ENCODE assay signal across 1 cellular context in the genomic region with DNA sequence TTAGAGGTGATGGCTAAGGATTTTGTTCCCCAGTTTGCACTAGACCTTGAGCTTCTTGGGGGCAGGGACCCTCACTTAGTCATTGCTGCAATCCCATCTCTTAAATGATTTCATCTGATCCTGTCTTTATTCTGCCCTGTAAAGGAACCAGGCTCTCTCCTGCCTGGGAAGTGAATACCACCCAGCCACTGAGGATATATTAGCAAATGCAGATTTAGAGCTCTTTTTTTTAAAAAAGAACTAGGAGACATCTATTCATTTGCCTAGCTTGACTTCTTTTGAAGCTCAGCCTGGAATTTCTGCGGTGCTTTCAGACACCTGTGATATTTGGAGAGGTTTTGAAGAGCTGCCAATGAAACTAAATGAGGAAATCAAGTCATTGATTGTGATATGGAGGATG.
TF ChIP-seq lines count a peak whose summit lies in the region.

No MANE protein-coding gene starts in this region.

TF ChIP-seq in GM23338, 12 proteins besides CTCF, POLR2A, EP300 and RAD21:
- TF ChIP-seq, protein P1, sequence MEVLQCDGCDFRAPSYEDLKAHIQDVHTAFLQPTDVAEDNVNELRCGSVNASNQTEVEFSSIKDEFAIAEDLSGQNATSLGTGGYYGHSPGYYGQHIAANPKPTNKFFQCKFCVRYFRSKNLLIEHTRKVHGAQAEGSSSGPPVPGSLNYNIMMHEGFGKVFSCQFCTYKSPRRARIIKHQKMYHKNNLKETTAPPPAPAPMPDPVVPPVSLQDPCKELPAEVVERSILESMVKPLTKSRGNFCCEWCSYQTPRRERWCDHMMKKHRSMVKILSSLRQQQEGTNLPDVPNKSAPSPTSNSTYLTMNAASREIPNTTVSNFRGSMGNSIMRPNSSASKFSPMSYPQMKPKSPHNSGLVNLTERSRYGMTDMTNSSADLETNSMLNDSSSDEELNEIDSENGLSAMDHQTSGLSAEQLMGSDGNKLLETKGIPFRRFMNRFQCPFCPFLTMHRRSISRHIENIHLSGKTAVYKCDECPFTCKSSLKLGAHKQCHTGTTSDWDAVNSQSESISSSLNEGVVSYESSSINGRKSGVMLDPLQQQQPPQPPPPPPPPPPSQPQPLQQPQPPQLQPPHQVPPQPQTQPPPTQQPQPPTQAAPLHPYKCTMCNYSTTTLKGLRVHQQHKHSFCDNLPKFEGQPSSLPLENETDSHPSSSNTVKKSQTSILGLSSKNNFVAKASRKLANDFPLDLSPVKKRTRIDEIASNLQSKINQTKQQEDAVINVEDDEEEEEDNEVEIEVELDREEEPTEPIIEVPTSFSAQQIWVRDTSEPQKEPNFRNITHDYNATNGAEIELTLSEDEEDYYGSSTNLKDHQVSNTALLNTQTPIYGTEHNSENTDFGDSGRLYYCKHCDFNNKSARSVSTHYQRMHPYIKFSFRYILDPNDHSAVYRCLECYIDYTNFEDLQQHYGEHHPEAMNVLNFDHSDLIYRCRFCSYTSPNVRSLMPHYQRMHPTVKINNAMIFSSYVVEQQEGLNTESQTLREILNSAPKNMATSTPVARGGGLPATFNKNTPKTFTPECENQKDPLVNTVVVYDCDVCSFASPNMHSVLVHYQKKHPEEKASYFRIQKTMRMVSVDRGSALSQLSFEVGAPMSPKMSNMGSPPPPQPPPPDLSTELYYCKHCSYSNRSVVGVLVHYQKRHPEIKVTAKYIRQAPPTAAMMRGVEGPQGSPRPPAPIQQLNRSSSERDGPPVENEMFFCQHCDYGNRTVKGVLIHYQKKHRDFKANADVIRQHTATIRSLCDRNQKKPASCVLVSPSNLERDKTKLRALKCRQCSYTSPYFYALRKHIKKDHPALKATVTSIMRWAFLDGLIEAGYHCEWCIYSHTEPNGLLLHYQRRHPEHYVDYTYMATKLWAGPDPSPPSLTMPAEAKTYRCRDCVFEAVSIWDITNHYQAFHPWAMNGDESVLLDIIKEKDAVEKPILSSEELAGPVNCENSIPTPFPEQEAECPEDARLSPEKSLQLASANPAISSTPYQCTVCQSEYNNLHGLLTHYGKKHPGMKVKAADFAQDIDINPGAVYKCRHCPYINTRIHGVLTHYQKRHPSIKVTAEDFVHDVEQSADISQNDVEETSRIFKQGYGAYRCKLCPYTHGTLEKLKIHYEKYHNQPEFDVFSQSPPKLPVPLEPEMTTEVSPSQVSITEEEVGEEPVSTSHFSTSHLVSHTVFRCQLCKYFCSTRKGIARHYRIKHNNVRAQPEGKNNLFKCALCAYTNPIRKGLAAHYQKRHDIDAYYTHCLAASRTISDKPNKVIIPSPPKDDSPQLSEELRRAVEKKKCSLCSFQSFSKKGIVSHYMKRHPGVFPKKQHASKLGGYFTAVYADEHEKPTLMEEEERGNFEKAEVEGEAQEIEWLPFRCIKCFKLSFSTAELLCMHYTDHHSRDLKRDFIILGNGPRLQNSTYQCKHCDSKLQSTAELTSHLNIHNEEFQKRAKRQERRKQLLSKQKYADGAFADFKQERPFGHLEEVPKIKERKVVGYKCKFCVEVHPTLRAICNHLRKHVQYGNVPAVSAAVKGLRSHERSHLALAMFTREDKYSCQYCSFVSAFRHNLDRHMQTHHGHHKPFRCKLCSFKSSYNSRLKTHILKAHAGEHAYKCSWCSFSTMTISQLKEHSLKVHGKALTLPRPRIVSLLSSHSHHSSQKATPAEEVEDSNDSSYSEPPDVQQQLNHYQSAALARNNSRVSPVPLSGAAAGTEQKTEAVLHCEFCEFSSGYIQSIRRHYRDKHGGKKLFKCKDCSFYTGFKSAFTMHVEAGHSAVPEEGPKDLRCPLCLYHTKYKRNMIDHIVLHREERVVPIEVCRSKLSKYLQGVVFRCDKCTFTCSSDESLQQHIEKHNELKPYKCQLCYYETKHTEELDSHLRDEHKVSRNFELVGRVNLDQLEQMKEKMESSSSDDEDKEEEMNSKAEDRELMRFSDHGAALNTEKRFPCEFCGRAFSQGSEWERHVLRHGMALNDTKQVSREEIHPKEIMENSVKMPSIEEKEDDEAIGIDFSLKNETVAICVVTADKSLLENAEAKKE (CRISPR knock-in tag; IDR thresholded peaks at IDR 0.05): no peak
- no peak for TF ChIP-seq EZH2 (IDR thresholded peaks at IDR 0.05; ENCODE audit: low read depth, unreplicated experiment)
- TF ChIP-seq ZNF114 (CRISPR knock-in tag; IDR thresholded peaks at IDR 0.05): no peak
- no peak for TF ChIP-seq ZNF331 (CRISPR knock-in tag; IDR thresholded peaks at IDR 0.05; ENCODE audit: low read depth)
